ENCODE assay signal across 1 cellular context in the genomic region with DNA sequence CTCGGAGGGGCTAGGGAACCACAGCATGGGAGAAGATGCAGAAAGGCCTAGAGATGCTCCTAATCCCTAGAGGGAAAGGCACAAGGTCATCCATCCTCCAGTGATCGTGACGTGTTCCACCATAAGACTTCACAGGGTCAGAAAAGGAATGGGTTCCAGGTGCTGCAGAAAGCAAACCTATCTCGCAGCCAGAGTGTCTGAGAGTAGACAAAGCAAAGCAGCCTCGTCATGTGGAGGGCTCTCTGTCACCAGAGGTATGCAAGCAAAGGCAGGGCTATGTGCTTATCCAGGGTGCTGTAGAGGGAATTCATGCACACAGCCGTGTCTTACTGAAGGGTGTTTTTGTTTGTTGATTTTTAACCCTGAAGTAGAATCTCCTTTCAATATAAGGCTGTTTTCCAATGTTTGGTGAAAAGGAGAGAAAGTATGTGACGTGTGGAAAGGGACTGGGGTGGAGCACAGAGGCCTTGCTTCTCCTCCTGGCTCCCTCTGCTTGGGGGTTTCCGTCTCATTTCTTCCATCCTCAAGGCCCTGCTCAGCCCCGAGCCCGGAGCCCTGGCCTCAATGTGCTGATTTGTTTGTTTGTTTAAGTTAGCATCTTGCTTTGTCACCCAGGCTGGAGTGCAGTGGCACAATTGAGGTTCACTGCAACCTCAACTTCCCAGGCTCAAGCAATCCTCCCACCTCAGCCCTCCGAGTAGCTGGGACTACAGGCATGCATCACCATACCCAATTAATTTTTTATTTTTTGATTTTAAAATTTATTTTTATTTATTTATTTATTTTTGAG.
TF ChIP-seq lines count a peak whose summit lies in the region.

No MANE protein-coding gene starts in this region.

TF ChIP-seq in WTC11, 78 proteins besides CTCF, POLR2A, EP300 and RAD21 (continued from another document):
- TF ChIP-seq, protein P1, sequence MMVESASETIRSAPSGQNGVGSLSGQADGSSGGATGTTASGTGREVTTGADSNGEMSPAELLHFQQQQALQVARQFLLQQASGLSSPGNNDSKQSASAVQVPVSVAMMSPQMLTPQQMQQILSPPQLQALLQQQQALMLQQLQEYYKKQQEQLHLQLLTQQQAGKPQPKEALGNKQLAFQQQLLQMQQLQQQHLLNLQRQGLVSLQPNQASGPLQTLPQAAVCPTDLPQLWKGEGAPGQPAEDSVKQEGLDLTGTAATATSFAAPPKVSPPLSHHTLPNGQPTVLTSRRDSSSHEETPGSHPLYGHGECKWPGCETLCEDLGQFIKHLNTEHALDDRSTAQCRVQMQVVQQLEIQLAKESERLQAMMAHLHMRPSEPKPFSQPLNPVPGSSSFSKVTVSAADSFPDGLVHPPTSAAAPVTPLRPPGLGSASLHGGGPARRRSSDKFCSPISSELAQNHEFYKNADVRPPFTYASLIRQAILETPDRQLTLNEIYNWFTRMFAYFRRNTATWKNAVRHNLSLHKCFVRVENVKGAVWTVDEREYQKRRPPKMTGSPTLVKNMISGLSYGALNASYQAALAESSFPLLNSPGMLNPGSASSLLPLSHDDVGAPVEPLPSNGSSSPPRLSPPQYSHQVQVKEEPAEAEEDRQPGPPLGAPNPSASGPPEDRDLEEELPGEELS (CRISPR knock-in tag; IDR thresholded peaks at IDR 0.05): no peak
- no peak for TF ChIP-seq FOXP1 (CRISPR knock-in tag; IDR thresholded peaks at IDR 0.05; ENCODE audit: borderline replicate concordance)
